In the genomic region with DNA sequence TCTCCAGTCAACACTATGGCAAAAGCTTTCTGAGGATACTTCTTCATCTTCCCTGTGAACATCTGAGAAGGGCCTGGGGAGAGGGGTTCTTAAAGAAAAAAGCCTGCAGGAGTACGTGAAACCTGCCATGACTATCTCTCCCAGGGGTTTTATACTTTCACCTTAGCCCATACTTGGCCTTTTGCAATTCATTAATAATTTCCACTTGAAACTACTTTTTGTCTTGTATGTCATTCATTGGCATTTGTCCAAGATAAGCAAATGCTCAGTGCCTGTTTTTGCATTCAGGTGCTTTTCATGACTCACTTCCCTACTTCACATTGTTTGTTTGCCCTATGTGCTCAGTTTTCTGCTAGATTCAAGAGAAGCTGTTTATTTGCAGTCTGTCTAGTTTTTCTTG, we compare ENCODE assay signal across 1 cellular context.
TF ChIP-seq lines count a peak whose summit lies in the region.

No MANE protein-coding gene starts in this region.

TF ChIP-seq in GM23338, 12 proteins besides CTCF, POLR2A, EP300 and RAD21 (continued from another document):
- TF ChIP-seq, protein P1, sequence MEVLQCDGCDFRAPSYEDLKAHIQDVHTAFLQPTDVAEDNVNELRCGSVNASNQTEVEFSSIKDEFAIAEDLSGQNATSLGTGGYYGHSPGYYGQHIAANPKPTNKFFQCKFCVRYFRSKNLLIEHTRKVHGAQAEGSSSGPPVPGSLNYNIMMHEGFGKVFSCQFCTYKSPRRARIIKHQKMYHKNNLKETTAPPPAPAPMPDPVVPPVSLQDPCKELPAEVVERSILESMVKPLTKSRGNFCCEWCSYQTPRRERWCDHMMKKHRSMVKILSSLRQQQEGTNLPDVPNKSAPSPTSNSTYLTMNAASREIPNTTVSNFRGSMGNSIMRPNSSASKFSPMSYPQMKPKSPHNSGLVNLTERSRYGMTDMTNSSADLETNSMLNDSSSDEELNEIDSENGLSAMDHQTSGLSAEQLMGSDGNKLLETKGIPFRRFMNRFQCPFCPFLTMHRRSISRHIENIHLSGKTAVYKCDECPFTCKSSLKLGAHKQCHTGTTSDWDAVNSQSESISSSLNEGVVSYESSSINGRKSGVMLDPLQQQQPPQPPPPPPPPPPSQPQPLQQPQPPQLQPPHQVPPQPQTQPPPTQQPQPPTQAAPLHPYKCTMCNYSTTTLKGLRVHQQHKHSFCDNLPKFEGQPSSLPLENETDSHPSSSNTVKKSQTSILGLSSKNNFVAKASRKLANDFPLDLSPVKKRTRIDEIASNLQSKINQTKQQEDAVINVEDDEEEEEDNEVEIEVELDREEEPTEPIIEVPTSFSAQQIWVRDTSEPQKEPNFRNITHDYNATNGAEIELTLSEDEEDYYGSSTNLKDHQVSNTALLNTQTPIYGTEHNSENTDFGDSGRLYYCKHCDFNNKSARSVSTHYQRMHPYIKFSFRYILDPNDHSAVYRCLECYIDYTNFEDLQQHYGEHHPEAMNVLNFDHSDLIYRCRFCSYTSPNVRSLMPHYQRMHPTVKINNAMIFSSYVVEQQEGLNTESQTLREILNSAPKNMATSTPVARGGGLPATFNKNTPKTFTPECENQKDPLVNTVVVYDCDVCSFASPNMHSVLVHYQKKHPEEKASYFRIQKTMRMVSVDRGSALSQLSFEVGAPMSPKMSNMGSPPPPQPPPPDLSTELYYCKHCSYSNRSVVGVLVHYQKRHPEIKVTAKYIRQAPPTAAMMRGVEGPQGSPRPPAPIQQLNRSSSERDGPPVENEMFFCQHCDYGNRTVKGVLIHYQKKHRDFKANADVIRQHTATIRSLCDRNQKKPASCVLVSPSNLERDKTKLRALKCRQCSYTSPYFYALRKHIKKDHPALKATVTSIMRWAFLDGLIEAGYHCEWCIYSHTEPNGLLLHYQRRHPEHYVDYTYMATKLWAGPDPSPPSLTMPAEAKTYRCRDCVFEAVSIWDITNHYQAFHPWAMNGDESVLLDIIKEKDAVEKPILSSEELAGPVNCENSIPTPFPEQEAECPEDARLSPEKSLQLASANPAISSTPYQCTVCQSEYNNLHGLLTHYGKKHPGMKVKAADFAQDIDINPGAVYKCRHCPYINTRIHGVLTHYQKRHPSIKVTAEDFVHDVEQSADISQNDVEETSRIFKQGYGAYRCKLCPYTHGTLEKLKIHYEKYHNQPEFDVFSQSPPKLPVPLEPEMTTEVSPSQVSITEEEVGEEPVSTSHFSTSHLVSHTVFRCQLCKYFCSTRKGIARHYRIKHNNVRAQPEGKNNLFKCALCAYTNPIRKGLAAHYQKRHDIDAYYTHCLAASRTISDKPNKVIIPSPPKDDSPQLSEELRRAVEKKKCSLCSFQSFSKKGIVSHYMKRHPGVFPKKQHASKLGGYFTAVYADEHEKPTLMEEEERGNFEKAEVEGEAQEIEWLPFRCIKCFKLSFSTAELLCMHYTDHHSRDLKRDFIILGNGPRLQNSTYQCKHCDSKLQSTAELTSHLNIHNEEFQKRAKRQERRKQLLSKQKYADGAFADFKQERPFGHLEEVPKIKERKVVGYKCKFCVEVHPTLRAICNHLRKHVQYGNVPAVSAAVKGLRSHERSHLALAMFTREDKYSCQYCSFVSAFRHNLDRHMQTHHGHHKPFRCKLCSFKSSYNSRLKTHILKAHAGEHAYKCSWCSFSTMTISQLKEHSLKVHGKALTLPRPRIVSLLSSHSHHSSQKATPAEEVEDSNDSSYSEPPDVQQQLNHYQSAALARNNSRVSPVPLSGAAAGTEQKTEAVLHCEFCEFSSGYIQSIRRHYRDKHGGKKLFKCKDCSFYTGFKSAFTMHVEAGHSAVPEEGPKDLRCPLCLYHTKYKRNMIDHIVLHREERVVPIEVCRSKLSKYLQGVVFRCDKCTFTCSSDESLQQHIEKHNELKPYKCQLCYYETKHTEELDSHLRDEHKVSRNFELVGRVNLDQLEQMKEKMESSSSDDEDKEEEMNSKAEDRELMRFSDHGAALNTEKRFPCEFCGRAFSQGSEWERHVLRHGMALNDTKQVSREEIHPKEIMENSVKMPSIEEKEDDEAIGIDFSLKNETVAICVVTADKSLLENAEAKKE (CRISPR knock-in tag; IDR thresholded peaks at IDR 0.05), result no peak
- no peak for TF ChIP-seq ZNF114 (CRISPR knock-in tag; IDR thresholded peaks at IDR 0.05)
- no peak for TF ChIP-seq EZH2 (IDR thresholded peaks at IDR 0.05; ENCODE audit: low read depth, unreplicated experiment)
- TF ChIP-seq CREB1 (CRISPR knock-in tag; IDR thresholded peaks at IDR 0.05; ENCODE audit: low read depth), result no peak
